Comparison of ENCODE assay signal across 11 cellular contexts in the genomic region with DNA sequence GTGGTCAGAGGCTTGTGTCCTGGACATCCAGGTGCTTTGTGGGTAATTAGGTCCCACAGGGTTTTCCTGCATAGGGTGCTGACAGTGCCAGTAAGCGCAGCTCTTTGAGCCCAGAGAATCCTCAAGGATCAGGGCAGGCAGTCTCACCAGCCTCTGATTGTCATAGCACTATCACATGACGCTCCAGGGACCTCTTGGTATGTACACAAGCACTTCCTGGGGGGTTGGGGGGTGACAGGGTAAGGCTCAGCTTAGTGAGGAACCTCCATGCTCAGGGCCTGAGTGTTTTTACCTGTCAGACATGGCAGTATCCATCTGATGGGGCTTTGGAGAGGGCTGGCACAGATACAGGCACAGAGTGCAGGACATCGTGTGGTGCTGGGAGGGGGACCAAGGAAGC. TPM values are rescaled to one million over a fixed set of nuclear protein-coding genes. Genes with fewer than 3 reads are reported as not detected.
A peak's percentile ranks its signal among the peaks of the same experiment; 100 is the strongest.
DNase-seq lines count a peak whose midpoint lies in the region; ATAC-seq and TF ChIP-seq lines count a peak whose summit lies in the region.
"Had no signal": no experiment of that assay in that cellular context is flagged by ENCODE, and none has a peak within 500 bp of the region (broad histone marks: within the 10 kb centered on the region; RNA-seq: fewer than 3 reads in every experiment).

No MANE protein-coding gene starts in this region.

- no peaks in the 10 kb centered on the region for H3K27me3 Mint-ChIP-seq in activated T-cell treated with anti-CD3 and anti-CD28 coated beads, Interleukin-2, amount 50 U/mL, for 72 hours (ENCODE audit: low read depth)

- peak overlapping the region in 1 of 2 donors; percentile 38 for H3K4me3 Mint-ChIP-seq in activated T-cell treated with anti-CD3 and anti-CD28 coated beads, Interleukin-2, amount 50 U/mL, for 72 hours

- peak overlapping the region; percentile 76 for H3K27ac Mint-ChIP-seq in activated T-cell treated with anti-CD3 and anti-CD28 coated beads, Interleukin-2, amount 50 U/mL, for 72 hours

- no peak for TF ChIP-seq CTCF in AG10803 (conservative IDR thresholded peaks at IDR 0.05; ENCODE audit: low read length)
- TF ChIP-seq CTCF in suprapubic skin (IDR thresholded peaks at IDR 0.05) = no peak

- peak overlapping the region; percentile 38 for H3K9ac ChIP-seq in Karpas-422 (ENCODE audit: low read length)

- H3K27me3 ChIP-seq in Karpas-422 (ENCODE audit: low read length) (no peaks in the 10 kb centered on the region), suprapubic skin (no peaks in the 10 kb centered on the region)
- H3K27me3 ChIP-seq: foreskin keratinocyte had no signal

- TF ChIP-seq POLR2A in suprapubic skin (IDR thresholded peaks at IDR 0.05) = no peak

- H3K4me1 Mint-ChIP-seq in activated T-cell treated with anti-CD3 and anti-CD28 coated beads, Interleukin-2, amount 50 U/mL, for 72 hours (ENCODE audit: low read depth) = peaks cover 55% of the 10 kb centered on the region

- H3K9me2 ChIP-seq in Karpas-422 (replicated peaks; ENCODE audit: insufficient read depth, low read length) = no peaks in the 10 kb centered on the region

- no peak for TF ChIP-seq EP300 in suprapubic skin (IDR thresholded peaks at IDR 0.05)

- DNase-seq in AG10803 (ENCODE audit: low read depth) (peak; percentile 50), Karpas-422 (no peak), glomerular visceral epithelial cell (ENCODE audit: extremely low spot score) (peak; percentile 30), suprapubic skin (ENCODE audit: low spot score in 2 of 2) (no peak), cortex of kidney (lab: John Stamatoyannopoulos, UW) (no peak), COR-L47 (lab: John Stamatoyannopoulos, UW) (no peak)
- DNase-seq in activated T-cell treated with anti-CD3 and anti-CD28 coated beads, Interleukin-2, amount 50 U/mL, for 72 hours = peak in 1 of 2 donors; percentile 36
- DNase-seq: Calu3, foreskin keratinocyte, NCI-H1048 had no signal

- H3K79me2 ChIP-seq in Karpas-422 (ENCODE audit: low read length) = peaks cover 16% of the 10 kb centered on the region

- H3K9me3 ChIP-seq in Karpas-422 (ENCODE audit: low read length) = no peaks in the 10 kb centered on the region
- H3K9me3 ChIP-seq in suprapubic skin = no peaks in the 10 kb centered on the region

- no peaks in the 10 kb centered on the region for H3K9me3 Mint-ChIP-seq in activated T-cell treated with anti-CD3 and anti-CD28 coated beads, Interleukin-2, amount 50 U/mL, for 72 hours

- H3K27ac ChIP-seq in Karpas-422 (ENCODE audit: low read length) = peak overlapping the region; percentile 45
- no peak overlapping the region for H3K27ac ChIP-seq in suprapubic skin
- H3K27ac ChIP-seq: foreskin keratinocyte had no signal

- H3K4me3 ChIP-seq in AG10803 (ENCODE audit: low read length) (no peak overlapping the region), Karpas-422 (ENCODE audit: low read length) (no peak overlapping the region), suprapubic skin (no peak overlapping the region)

- WGBS in suprapubic skin = 80% methylated on average over 2 of the region's 3 CpGs

- H3K4me1 ChIP-seq in Karpas-422 (ENCODE audit: low read length) = peaks cover 31% of the 10 kb centered on the region
- H3K4me1 ChIP-seq in suprapubic skin = peaks cover 44% of the 10 kb centered on the region

- H3K36me3 Mint-ChIP-seq in activated T-cell treated with anti-CD3 and anti-CD28 coated beads, Interleukin-2, amount 50 U/mL, for 72 hours (ENCODE audit: insufficient read depth in 2 of 2) = no peaks in the 10 kb centered on the region

- H3K4me2 ChIP-seq in Karpas-422 (ENCODE audit: low read depth, low read length, poor library complexity, severe bottlenecking) = no peak overlapping the region

- H4K20me1 ChIP-seq in Karpas-422 (ENCODE audit: insufficient read depth, low read depth, low read length) = no peaks in the 10 kb centered on the region

- H2AFZ ChIP-seq in Karpas-422 (ENCODE audit: low read length) = no peak overlapping the region

- no peak for ATAC-seq in activated T-cell treated with anti-CD3 and anti-CD28 coated beads, Interleukin-2, amount 50 U/mL, for 72 hours (replicated peaks in 1 of 2)
- ATAC-seq in HG03457 (IDR thresholded peaks at IDR 0.05; ENCODE audit: unreplicated experiment) = no peak
- ATAC-seq: foreskin keratinocyte had no signal

- H3K36me3 ChIP-seq in Karpas-422 (ENCODE audit: insufficient read depth, low read length) (no peaks in the 10 kb centered on the region), suprapubic skin (peaks cover 4% of the 10 kb centered on the region)

RNA-seq across cellular contexts. Expression of gene SUSD2, which starts 27.9 kb away (rescaled TPM):
- 0.14 and 0.26 TPM in 2 replicates for total RNA-seq in Karpas-422 (2014; rRNA removed; shearing (Covaris generic); ENCODE audit: low replicate concordance)
- total RNA-seq in activated T-cell treated with anti-CD3 and anti-CD28 coated beads, Interleukin-2, amount 50 U/mL, for 72 hours = under 1 TPM; 0.55 to 0.60 TPM
- 10 to 100 TPM in 3 of 4 donors, 1 to 10 TPM in 1; 5.1 to 41.4 (median 29.0) TPM for total RNA-seq in suprapubic skin

Comparison
In these comparisons a context has a peak if more than half of its experiments do, and no peak if none do; other contexts are left out.
1. DNase-seq: peak in AG10803 (single experiment) and glomerular visceral epithelial cell (single experiment); none in Karpas-422 (single experiment), suprapubic skin (0 of 2), cortex of kidney (single experiment) and COR-L47 (single experiment).